18 cellular contexts compared by ENCODE assay signal in genomic region chr1:14415396-14415795, GRCh38.
DNase-seq lines count a peak whose midpoint lies in the region; ATAC-seq and TF ChIP-seq lines count a peak whose summit lies in the region.
"Had no signal": no experiment of that assay in that cellular context is flagged by ENCODE, and none has a peak within 500 bp of the region (broad histone marks: within the 10 kb centered on the region; RNA-seq: fewer than 3 reads in every experiment).

No MANE protein-coding gene starts in this region.

- no peak overlapping the region for H2BK120ac ChIP-seq in H9 (ENCODE audit: low read depth, low read length, poor library complexity, severe bottlenecking)

- no peak overlapping the region for H2BK12ac ChIP-seq in H9 (ENCODE audit: insufficient read length, low read depth, low read length)

- no peak overlapping the region for H3K56ac ChIP-seq in H9 (ENCODE audit: insufficient read length, low read depth, low read length)

- peaks cover 6 to 9% of the 10 kb centered on the region in 2 experiments; a peak in 3 of 4 replicates for H3K4me1 Mint-ChIP-seq in H9
- H3K4me1 Mint-ChIP-seq in naive thymus-derived CD4-positive, alpha-beta T cell: no peaks in the 10 kb centered on the region
- H3K4me1 Mint-ChIP-seq: activated B cell treated with CpG ODN at 0.5 μM for 24 hours; naive thymus-derived CD8-positive, alpha-beta T cell had no signal

- no peak overlapping the region for H3K14ac ChIP-seq in H9 (ENCODE audit: insufficient read depth, low read length)

- CTCF ChIA-PET in naive thymus-derived CD4-positive, alpha-beta T cell (lab: Charles Lee): no interaction called here

- H3K79me1 ChIP-seq in H9 (ENCODE audit: insufficient read depth, low read depth, low read length, poor library complexity, severe bottlenecking): no peaks in the 10 kb centered on the region

- no peak overlapping the region for H4K8ac ChIP-seq in H9 (replicated peaks; ENCODE audit: insufficient read length, low read depth, low read length)

- H4K20me1 ChIP-seq in H9 (ENCODE audit: control insufficient read depth, insufficient read depth, insufficient read length): no peaks in the 10 kb centered on the region

- H4K5ac ChIP-seq in H9 (ENCODE audit: insufficient read length, low read depth, low read length): no peak overlapping the region

- no peak overlapping the region for H3K18ac ChIP-seq in H9 (ENCODE audit: insufficient read length, low read depth, low read length)

- no peak for ATAC-seq in RWPE2 (ENCODE audit: low read depth)
- peak; percentile 44 for ATAC-seq in left lung
- ATAC-seq in naive thymus-derived CD4-positive, alpha-beta T cell: no peak
- ATAC-seq in GM18909 (IDR thresholded peaks at IDR 0.05; ENCODE audit: poor library complexity, unreplicated experiment): no peak
- ATAC-seq: gastroesophageal sphincter; left cardiac atrium; naive thymus-derived CD8-positive, alpha-beta T cell had no signal

- TF ChIP-seq CTCF in H9 (conservative IDR thresholded peaks at IDR 0.05): peak; percentile 60
- TF ChIP-seq CTCF in RWPE2 (IDR thresholded peaks at IDR 0.05; ENCODE audit: poor library complexity, severe bottlenecking): peak; percentile 14
- TF ChIP-seq CTCF in left lung (IDR thresholded peaks at IDR 0.05): no peak
- TF ChIP-seq CTCF in GM13977 (IDR thresholded peaks at IDR 0.05; ENCODE audit: extremely low read depth, insufficient read depth, missing control alignments): no peak

- H3K4me1 ChIP-seq in H9 (ENCODE audit: insufficient read depth, low read length) (no peaks in the 10 kb centered on the region), RWPE2 (ENCODE audit: insufficient read depth, poor library complexity, severe bottlenecking) (peaks cover 10% of the 10 kb centered on the region), left lung (no peaks in the 10 kb centered on the region)
- H3K4me1 ChIP-seq in naive thymus-derived CD4-positive, alpha-beta T cell (ENCODE audit: control insufficient read depth in 2 of 2, insufficient read depth in 2 of 2, low read length in 2 of 2): no peaks in the 10 kb centered on the region
- H3K4me1 ChIP-seq: ascending aorta had no signal

- POLR2A ChIA-PET in naive thymus-derived CD4-positive, alpha-beta T cell (lab: Charles Lee): no interaction called here

- H3K9ac ChIP-seq in H9 (ENCODE audit: extremely low read depth, insufficient read length, low read length): no peak overlapping the region

- no peak overlapping the region for H3K4me3 ChIP-seq in RWPE2 (ENCODE audit: severe bottlenecking)
- H3K4me3 ChIP-seq in left lung: no peak overlapping the region
- no peak overlapping the region for H3K4me3 ChIP-seq in naive thymus-derived CD4-positive, alpha-beta T cell (ENCODE audit: low read length)
- H3K4me3 ChIP-seq: ascending aorta, gastroesophageal sphincter had no signal

- H3K23me2 ChIP-seq in H9 (ENCODE audit: insufficient read length, low read depth, low read length, poor library complexity, severe bottlenecking): no peaks in the 10 kb centered on the region

- H3K27me3 ChIP-seq in H9 (ENCODE audit: insufficient read depth, low read length) (no peaks in the 10 kb centered on the region), RWPE2 (ENCODE audit: insufficient read depth, poor library complexity, severe bottlenecking) (no peaks in the 10 kb centered on the region), left lung (no peaks in the 10 kb centered on the region)
- H3K27me3 ChIP-seq in naive thymus-derived CD4-positive, alpha-beta T cell (ENCODE audit: control insufficient read depth in 2 of 2, insufficient read depth in 2 of 2, low read length in 2 of 2): no peaks in the 10 kb centered on the region
- H3K27me3 ChIP-seq: ascending aorta, gastroesophageal sphincter had no signal

- in situ Hi-C loops in GM13977 (cut with MboI; ENCODE audit: low pct_unique_long_range_greater_than_20kb, low sequenced_read_pairs, unreplicated experiment): no loop called here

- no peak overlapping the region for H3K4me2 ChIP-seq in H9 (ENCODE audit: insufficient read depth, insufficient read length, low read length)

- peaks cover 5% of the 10 kb centered on the region; the same call in 1 of the 2 replicates for H3K27me3 Mint-ChIP-seq in H9 (ENCODE audit: low read depth)
- H3K27me3 Mint-ChIP-seq in naive thymus-derived CD4-positive, alpha-beta T cell: peaks cover 0 to 10% (median 7%) of the 10 kb centered on the region in 5 donors

- DNase-seq in NCI-H526 (lab: John Stamatoyannopoulos, UW) (peak; percentile 18 to 51), NCI-H526 treated with DMSO at 0.1 percent for 48 hours (lab: John Stamatoyannopoulos, UW) (no peak), H9 (peak; percentile 77), RWPE2 (ENCODE audit: low spot score) (no peak), left lung (no peak), GM13977 (ENCODE audit: low spot score) (no peak)
- DNase-seq in naive thymus-derived CD4-positive, alpha-beta T cell: no peak
- DNase-seq: activated B cell treated with CpG ODN at 0.5 μM for 24 hours; DMS153; effector CD4-positive, alpha-beta T cell; KG1; left cardiac atrium; NCI-H226; SIG-M5 had no signal

- H4K91ac ChIP-seq in H9 (ENCODE audit: insufficient read length, low read depth, low read length): no peak overlapping the region

- H3K27ac ChIP-seq in H9 (ENCODE audit: insufficient read length, low read depth, low read length): no peak overlapping the region
- H3K27ac ChIP-seq in RWPE2 (ENCODE audit: poor library complexity, severe bottlenecking): no peak overlapping the region
- H3K27ac ChIP-seq in left lung: no peak overlapping the region
- no peak overlapping the region for H3K27ac ChIP-seq in naive thymus-derived CD4-positive, alpha-beta T cell (ENCODE audit: low read depth, low read length)
- H3K27ac ChIP-seq: ascending aorta, gastroesophageal sphincter had no signal

- peak overlapping the region in 1 of 3 experiments; percentile 74; a peak in 1 of 7 replicates for H3K27ac Mint-ChIP-seq in H9
- no peak overlapping the region for H3K27ac Mint-ChIP-seq in naive thymus-derived CD4-positive, alpha-beta T cell
- H3K27ac Mint-ChIP-seq: activated B cell treated with CpG ODN at 0.5 μM for 24 hours; naive thymus-derived CD8-positive, alpha-beta T cell had no signal

- H2BK5ac ChIP-seq in H9 (ENCODE audit: insufficient read length, low read length): no peak overlapping the region

- WGBS in H9 (ENCODE audit: extremely low coverage, insufficient read length, low lambda C conversion rate): no CpG with 5 or more reads among the region's 3 CpGs

- H3K36me3 Mint-ChIP-seq in H9 (ENCODE audit: insufficient read depth in 1 of 3, low read depth in 3 of 3): peaks cover 0 to 7% (median 2%) of the 10 kb centered on the region in 3 experiments; a peak in 2 of 7 replicates
- H3K36me3 Mint-ChIP-seq in naive thymus-derived CD4-positive, alpha-beta T cell: no peaks in the 10 kb centered on the region
- H3K36me3 Mint-ChIP-seq: naive thymus-derived CD8-positive, alpha-beta T cell had no signal

- H3K36me3 ChIP-seq in RWPE2 (ENCODE audit: low read depth) (no peaks in the 10 kb centered on the region), left lung (no peaks in the 10 kb centered on the region)
- H3K36me3 ChIP-seq in naive thymus-derived CD4-positive, alpha-beta T cell (ENCODE audit: control insufficient read depth in 2 of 3, insufficient read depth in 3 of 3, low read length in 3 of 3): no peaks in the 10 kb centered on the region
- H3K36me3 ChIP-seq: ascending aorta, gastroesophageal sphincter had no signal

- no peaks in the 10 kb centered on the region for H3K9me3 ChIP-seq in H9 (ENCODE audit: control insufficient read depth, low read depth, low read length)
- no peaks in the 10 kb centered on the region for H3K9me3 ChIP-seq in RWPE2 (ENCODE audit: severe bottlenecking)
- no peaks in the 10 kb centered on the region for H3K9me3 ChIP-seq in left lung
- no peaks in the 10 kb centered on the region for H3K9me3 ChIP-seq in naive thymus-derived CD4-positive, alpha-beta T cell (ENCODE audit: control insufficient read depth in 2 of 3, low read length in 3 of 3)
- H3K9me3 ChIP-seq: ascending aorta, gastroesophageal sphincter had no signal

- no peaks in the 10 kb centered on the region for H3K79me2 ChIP-seq in H9 (ENCODE audit: insufficient read depth, low read length)

- H3K4me3 Mint-ChIP-seq in H9: no peak overlapping the region
- no peak overlapping the region for H3K4me3 Mint-ChIP-seq in naive thymus-derived CD4-positive, alpha-beta T cell
- H3K4me3 Mint-ChIP-seq: activated B cell treated with CpG ODN at 0.5 μM for 24 hours; naive thymus-derived CD8-positive, alpha-beta T cell had no signal

- no peak overlapping the region for H3K23ac ChIP-seq in H9 (ENCODE audit: insufficient read length, low read depth, low read length)

- no peak overlapping the region for H2BK20ac ChIP-seq in H9 (ENCODE audit: low read depth, low read length, poor library complexity, severe bottlenecking)

- no peak overlapping the region for H2BK15ac ChIP-seq in H9 (ENCODE audit: low read depth, low read length)

- H2AFZ ChIP-seq in H9 (ENCODE audit: low read length): no peak overlapping the region

- no peak overlapping the region for H3T11ph ChIP-seq in H9 (ENCODE audit: low read length)

- intact Hi-C loops in left lung (cut with DNase I): no loop called here
- intact Hi-C loops in naive thymus-derived CD4-positive, alpha-beta T cell (cut with micrococcal nuclease): no loop called here

- H3K4ac ChIP-seq in H9 (ENCODE audit: low read depth, low read length): no peak overlapping the region

- H3K9me3 Mint-ChIP-seq in H9: peaks cover 0 to 3% of the 10 kb centered on the region in 2 experiments; a peak in 2 of 5 replicates
- H3K9me3 Mint-ChIP-seq in naive thymus-derived CD4-positive, alpha-beta T cell: peaks cover 0 to 3% (median 0%) of the 10 kb centered on the region in 11 donors
- H3K9me3 Mint-ChIP-seq: activated B cell treated with CpG ODN at 0.5 μM for 24 hours had no signal

- H2AK5ac ChIP-seq in H9 (ENCODE audit: insufficient read length, low read length): no peak overlapping the region

Comparison
In these comparisons a context has a peak if more than half of its experiments do, and no peak if none do; other contexts are left out.
1. DNase-seq: peak in NCI-H526 (2 of 2) and H9 (single experiment); none in NCI-H526 treated with DMSO at 0.1 percent for 48 hours (single experiment), RWPE2 (single experiment), left lung (0 of 2), naive thymus-derived CD4-positive, alpha-beta T cell (0 of 9) and GM13977 (single experiment).
2. CTCF ChIP-seq: peak in H9 (single experiment) and RWPE2 (single experiment); none in left lung (0 of 2) and GM13977 (single experiment).